Comparison of ENCODE assay signal across 24 cellular contexts in genomic region chr3:69210068-69210730, GRCh38.
DNase-seq lines count a peak whose midpoint lies in the region; ATAC-seq and TF ChIP-seq lines count a peak whose summit lies in the region.
"Had no signal": no experiment of that assay in that cellular context is flagged by ENCODE, and none has a peak within 500 bp of the region (broad histone marks: within the 10 kb centered on the region; RNA-seq: fewer than 3 reads in every experiment).

No MANE protein-coding gene starts in this region.

- peaks cover 61% of the 10 kb centered on the region for H3K4me1 Mint-ChIP-seq in activated CD8-positive, alpha-beta T cell treated with anti-CD3 and anti-CD28 coated beads for 36 hours (ENCODE audit: low read depth)
- H3K4me1 Mint-ChIP-seq: B cell had no signal

- intact Hi-C loops in esophagus squamous epithelium (cut with DNase I): no loop called here
- intact Hi-C loops in activated CD8-positive, alpha-beta T cell treated with anti-CD3 and anti-CD28 coated beads for 36 hours (cut with micrococcal nuclease): no loop called here

- CTCF ChIA-PET in activated CD8-positive, alpha-beta T cell treated with anti-CD3 and anti-CD28 coated beads for 36 hours (lab: Charles Lee): interaction anchor here (1.3 to 8.8 kb wide), 4 partner anchors 11 to 96 kb away, joined by 3 to 56 read pairs (median 4); no protein-coding TSS in a partner anchor

- TF ChIP-seq CTCF in esophagus squamous epithelium (IDR thresholded peaks at IDR 0.05) (no peak), retinal pigment epithelial cell (conservative IDR thresholded peaks at IDR 0.05; ENCODE audit: low read depth, low read length) (no peak)
- no peak for TF ChIP-seq CTCF in activated CD8-positive, alpha-beta T cell treated with anti-CD3 and anti-CD28 coated beads for 36 hours (IDR thresholded peaks at IDR 0.05)

- H3K4me1 ChIP-seq in esophagus squamous epithelium: peaks cover 11 to 73% (median 13%) of the 10 kb centered on the region in 3 donors
- H3K4me1 ChIP-seq: Peyer's patch had no signal

- H3K4me3 ChIP-seq in esophagus squamous epithelium (no peak overlapping the region), retinal pigment epithelial cell (ENCODE audit: low read length) (no peak overlapping the region)
- H3K4me3 ChIP-seq: GM12878, Peyer's patch had no signal

- peaks cover 0 to 10% (median 0%) of the 10 kb centered on the region in 3 donors for H3K36me3 ChIP-seq in esophagus squamous epithelium
- H3K36me3 ChIP-seq: Peyer's patch had no signal

- no peak for ATAC-seq in SK-N-SH treated with all-trans-retinoic acid at 6 μM for 48 hours
- no peak for ATAC-seq in activated CD8-positive, alpha-beta T cell treated with anti-CD3 and anti-CD28 coated beads for 36 hours
- ATAC-seq: GM12878, HCT116 had no signal

- peaks cover 3% of the 10 kb centered on the region for H3K9me3 Mint-ChIP-seq in activated CD8-positive, alpha-beta T cell treated with anti-CD3 and anti-CD28 coated beads for 36 hours
- H3K9me3 Mint-ChIP-seq: CD8-positive, alpha-beta memory T cell had no signal

- H3K27me3 Mint-ChIP-seq in activated CD8-positive, alpha-beta T cell treated with anti-CD3 and anti-CD28 coated beads for 36 hours: no peaks in the 10 kb centered on the region
- H3K27me3 Mint-ChIP-seq: B cell; CD8-positive, alpha-beta memory T cell had no signal

- peak overlapping the region in 3 of 4 donors; percentile 31 to 72 (median 72) for H3K27ac ChIP-seq in esophagus squamous epithelium
- H3K27ac ChIP-seq: C4-2B, Peyer's patch had no signal

- H3K9me3 ChIP-seq in esophagus squamous epithelium: no peaks in the 10 kb centered on the region
- H3K9me3 ChIP-seq: Peyer's patch had no signal

- 72 to 74% methylated on average over 5 of the region's 5 CpGs for WGBS in esophagus squamous epithelium, 2 donors

- no peak overlapping the region for H3K4me3 Mint-ChIP-seq in activated CD8-positive, alpha-beta T cell treated with anti-CD3 and anti-CD28 coated beads for 36 hours
- H3K4me3 Mint-ChIP-seq: B cell; CD8-positive, alpha-beta memory T cell had no signal

- no peak overlapping the region for H3K27ac Mint-ChIP-seq in activated CD8-positive, alpha-beta T cell treated with anti-CD3 and anti-CD28 coated beads for 36 hours
- H3K27ac Mint-ChIP-seq: B cell had no signal

- TF ChIP-seq POLR2A in esophagus squamous epithelium (IDR thresholded peaks at IDR 0.05): no peak

- no peaks in the 10 kb centered on the region for H3K27me3 ChIP-seq in esophagus squamous epithelium
- H3K27me3 ChIP-seq: Peyer's patch had no signal

- POLR2A ChIA-PET in activated CD8-positive, alpha-beta T cell treated with anti-CD3 and anti-CD28 coated beads for 36 hours (lab: Charles Lee): interaction anchor here (1.2 to 3.4 kb wide), 2 partner anchors 10 to 84 kb away, joined by 4 to 13 read pairs; no protein-coding TSS in a partner anchor

- peak; percentile 16 for DNase-seq in RPMI7951 (ENCODE audit: low read depth)
- DNase-seq in esophagus squamous epithelium (lab: John Stamatoyannopoulos, UW): no peak
- peak; percentile 95 for DNase-seq in retinal pigment epithelial cell (ENCODE audit: low read depth)
- DNase-seq in ureter (ENCODE audit: low spot score): no peak
- DNase-seq in activated CD8-positive, alpha-beta T cell treated with anti-CD3 and anti-CD28 coated beads for 36 hours: no peak
- DNase-seq in OCI-M1 (lab: John Stamatoyannopoulos, UW): no peak
- DNase-seq: CD8-positive, alpha-beta memory T cell; DMS 273 treated with DMSO at 0.1 percent for 48 hours; DMS79; EL; GDM1; Karpas-422; NCI-H1092; NCI-H1417 treated with DMSO at 0.1 percent for 48 hours; NCI-H1694 treated with DMSO at 0.1 percent for 48 hours; NCI-H2081; NCI-H2227 treated with DMSO at 0.1 percent for 48 hours; NCI-H69; Peyer's patch had no signal

- peaks cover 6% of the 10 kb centered on the region for H3K36me3 Mint-ChIP-seq in activated CD8-positive, alpha-beta T cell treated with anti-CD3 and anti-CD28 coated beads for 36 hours (ENCODE audit: low read depth)
- H3K36me3 Mint-ChIP-seq: CD8-positive, alpha-beta memory T cell had no signal

TF ChIP-seq in SK-N-SH treated with all-trans-retinoic acid at 6 μM for 48 hours, 23 proteins besides CTCF, POLR2A, EP300 and RAD21:
- TF ChIP-seq ZC3H10 (CRISPR knock-in tag; IDR thresholded peaks at IDR 0.05): no peak
- 0 out of 2 replicates have a peak, but pooled peaks have one; percentile 21 for TF ChIP-seq ISL1 (CRISPR knock-in tag; IDR thresholded peaks at IDR 0.05)

Comparison
In these comparisons a context has a peak if more than half of its experiments do, and no peak if none do; other contexts are left out.
1. DNase-seq: peak in RPMI7951 (single experiment) and retinal pigment epithelial cell (single experiment); none in esophagus squamous epithelium (single experiment), ureter (single experiment), activated CD8-positive, alpha-beta T cell treated with anti-CD3 and anti-CD28 coated beads for 36 hours (single experiment) and OCI-M1 (single experiment).